Comparison of ENCODE assay signal across 9 cellular contexts in genomic region chr19:5954293-5954692, GRCh38. TPM values are rescaled to one million over a fixed set of nuclear protein-coding genes. Genes with fewer than 3 reads are reported as not detected.
DNase-seq lines count a peak whose midpoint lies in the region; ATAC-seq and TF ChIP-seq lines count a peak whose summit lies in the region.
"Had no signal": no experiment of that assay in that cellular context is flagged by ENCODE, and none has a peak within 500 bp of the region (broad histone marks: within the 10 kb centered on the region; RNA-seq: fewer than 3 reads in every experiment).

No MANE protein-coding gene starts in this region.

- H3K9me3 ChIP-seq in spleen = no peaks in the 10 kb centered on the region

- intact Hi-C loops in activated B cell treated with CpG ODN at 0.5 μM for 24 hours (cut with micrococcal nuclease) = no loop called here
- intact Hi-C loops in spleen (cut with DNase I; ENCODE audit: low total_unique reads) = no loop called here

- H3K4me1 Mint-ChIP-seq in activated B cell treated with CpG ODN at 0.5 μM for 24 hours = peaks cover 86% of the 10 kb centered on the region

- H3K36me3 Mint-ChIP-seq in activated B cell treated with CpG ODN at 0.5 μM for 24 hours (ENCODE audit: low read depth) = peaks cover 41% of the 10 kb centered on the region

- 59 to 72% (median 61%) methylated on average over 6 of the region's 6 CpGs for WGBS in spleen, 5 donors

- POLR2A ChIA-PET in activated B cell treated with CpG ODN at 0.5 μM for 24 hours (lab: Charles Lee) = no interaction called here

- H3K4me3 ChIP-seq in spleen = peak overlapping the region in 1 of 8 donors; percentile 38

- peak overlapping the region; percentile 11 to 87 (median 50) for H3K27ac ChIP-seq in spleen

- CTCF ChIA-PET in activated B cell treated with CpG ODN at 0.5 μM for 24 hours (lab: Charles Lee) = no interaction called here

- peaks cover 69 to 100% (median 91%) of the 10 kb centered on the region in 6 donors for H3K4me1 ChIP-seq in spleen

- TF ChIP-seq POLR2A in spleen (IDR thresholded peaks at IDR 0.05) = no peak

- ATAC-seq in activated B cell treated with CpG ODN at 0.5 μM for 24 hours (ENCODE audit: low read depth) (no peak), HG02938 (IDR thresholded peaks at IDR 0.05; ENCODE audit: unreplicated experiment) (no peak)

- H3K27me3 Mint-ChIP-seq in activated B cell treated with CpG ODN at 0.5 μM for 24 hours = no peaks in the 10 kb centered on the region

- DNase-seq in DMS53 (lab: John Stamatoyannopoulos, UW) (peak; percentile 85), DMS53 treated with DMSO at 0.1 percent for 48 hours (lab: John Stamatoyannopoulos, UW; ENCODE audit: unreplicated experiment) (no peak), activated B cell treated with CpG ODN at 0.5 μM for 24 hours (no peak), hepatic stellate cell (ENCODE audit: low spot score) (peak; percentile 73), spleen (no peak), NCI-H446 (lab: John Stamatoyannopoulos, UW) (no peak), DMS 273 treated with DMSO at 0.1 percent for 48 hours (lab: John Stamatoyannopoulos, UW) (no peak)
- DNase-seq: 8988T had no signal

- no peaks in the 10 kb centered on the region for H3K9me3 Mint-ChIP-seq in activated B cell treated with CpG ODN at 0.5 μM for 24 hours

- peaks cover 0 to 47% (median 0%) of the 10 kb centered on the region in 6 donors for H3K36me3 ChIP-seq in spleen

- TF ChIP-seq CTCF in activated B cell treated with CpG ODN at 0.5 μM for 24 hours (IDR thresholded peaks at IDR 0.05) (no peak), spleen (IDR thresholded peaks at IDR 0.05 in 8 of 11, conservative IDR thresholded peaks at IDR 0.05 in 3 of 11) (no peak)

- peak overlapping the region; percentile 43 for H3K27ac Mint-ChIP-seq in activated B cell treated with CpG ODN at 0.5 μM for 24 hours

- H3K4me3 Mint-ChIP-seq in activated B cell treated with CpG ODN at 0.5 μM for 24 hours = no peak overlapping the region

- H3K27me3 ChIP-seq in spleen (replicated peaks in 1 of 7) = no peaks in the 10 kb centered on the region

RNA-seq across cellular contexts. Expression of gene RANBP3, which starts 23.6 kb away (rescaled TPM):
- total RNA-seq in activated B cell treated with CpG ODN at 0.5 μM for 24 hours = 77.0 and 98.5 TPM in 2 replicates
- total RNA-seq in spleen = 10 to 100 TPM; 68.5 to 92.9 (median 71.2) TPM
- 10 to 100 TPM; 27.5 to 44.3 (median 30.2) TPM for polyA plus RNA-seq in spleen

RNA-seq across cellular contexts. Expression of gene CAPS, which starts 40.2 kb away (rescaled TPM):
- total RNA-seq in activated B cell treated with CpG ODN at 0.5 μM for 24 hours = 15.9 and 21.6 TPM in 2 replicates
- total RNA-seq in spleen = 10 to 100 TPM; 14.7 to 20.7 (median 17.6) TPM
- 10 to 100 TPM; 23.7 to 61.8 (median 51.3) TPM for polyA plus RNA-seq in spleen

RNA-seq across cellular contexts. Expression of gene VMAC, which starts 49.6 kb away (rescaled TPM):
- 11.2 and 13.3 TPM in 2 replicates for total RNA-seq in activated B cell treated with CpG ODN at 0.5 μM for 24 hours
- 10 to 100 TPM in 6 of 7 donors, 1 to 10 TPM in 1; 8.5 to 15.9 (median 12.5) TPM for total RNA-seq in spleen
- polyA plus RNA-seq in spleen = 1 to 10 TPM; 2.1 to 9.6 (median 3.3) TPM

RNA-seq across cellular contexts. Expression of gene NDUFA11, which starts 50.7 kb away (rescaled TPM):
- total RNA-seq in activated B cell treated with CpG ODN at 0.5 μM for 24 hours (193 and 225 TPM in 2 replicates), spleen (100 to 1,000 TPM in 6 of 7 donors, 10 to 100 TPM in 1; 83.8 to 156 (median 116) TPM)
- polyA plus RNA-seq in spleen = 100 to 1,000 TPM; 252 to 377 (median 345) TPM

Comparison
In these comparisons a context has a peak if more than half of its experiments do, and no peak if none do; other contexts are left out.
1. DNase-seq: peak in DMS53 (single experiment) and hepatic stellate cell (single experiment); none in DMS53 treated with DMSO at 0.1 percent for 48 hours (single experiment), activated B cell treated with CpG ODN at 0.5 μM for 24 hours (single experiment), spleen (single experiment), NCI-H446 (0 of 2) and DMS 273 treated with DMSO at 0.1 percent for 48 hours (single experiment).